In the genomic region with DNA sequence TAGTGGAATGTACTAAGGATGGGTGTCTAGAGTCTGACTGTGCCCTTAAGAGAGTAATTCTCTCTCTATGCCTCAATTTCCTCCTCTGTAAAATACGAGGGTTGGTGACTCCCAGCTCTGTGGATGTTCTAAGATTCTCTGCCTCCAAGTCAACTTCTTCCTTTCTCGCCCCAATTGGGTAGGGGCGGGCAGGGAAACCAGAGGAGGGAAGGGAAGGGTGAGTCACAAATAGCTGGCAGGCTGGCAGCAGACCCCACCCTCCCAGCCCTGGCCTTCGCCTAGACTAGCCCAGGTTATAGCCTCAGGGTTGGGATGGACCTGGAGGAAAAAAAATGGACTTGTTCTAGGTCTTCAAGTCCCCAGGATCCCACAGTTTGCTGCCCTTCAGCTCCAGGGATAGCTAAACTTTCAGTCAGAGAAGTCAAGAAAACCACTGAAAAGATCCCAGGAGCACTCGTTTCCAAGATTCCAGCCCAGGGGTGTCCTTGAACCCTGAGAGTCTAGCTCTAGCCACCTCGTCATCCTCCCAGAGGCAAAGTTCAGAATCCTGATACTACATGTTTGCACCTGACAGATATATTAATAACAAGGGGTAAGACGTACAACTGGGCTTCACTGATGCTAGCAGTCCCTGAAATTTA, we compare ENCODE assay signal across 8 cellular contexts. TPM values are rescaled to one million over a fixed set of nuclear protein-coding genes. Genes with fewer than 3 reads are reported as not detected.
A peak's percentile ranks its signal among the peaks of the same experiment; 100 is the strongest.
DNase-seq lines count a peak whose midpoint lies in the region; ATAC-seq and TF ChIP-seq lines count a peak whose summit lies in the region.

No MANE protein-coding gene starts in this region.

- no peak for ATAC-seq in CD8-positive, alpha-beta T cell
- ATAC-seq in GM19463 (IDR thresholded peaks at IDR 0.05; ENCODE audit: unreplicated experiment): no peak
- ATAC-seq in left lung: no peak
- ATAC-seq in HG03571 (IDR thresholded peaks at IDR 0.05; ENCODE audit: unreplicated experiment): no peak

- H3K27ac ChIP-seq in CD8-positive, alpha-beta T cell (ENCODE audit: low read depth, low read length): peak overlapping the region; percentile 65
- H3K27ac ChIP-seq in left lung: peak overlapping the region in 1 of 2 donors; percentile 60

- POLR2A ChIA-PET in CD8-positive, alpha-beta T cell (lab: Charles Lee): interaction anchor here (0.5 to 7.4 kb wide), 14 partner anchors 9 to 214 kb away, joined by 3 to 44 read pairs (median 5); partner anchors contain the start of genes DNAJC14, ORMDL2, RAB5B and SARNP

- peak in 2 of 7 experiments; percentile 21 to 23 for DNase-seq in CD8-positive, alpha-beta T cell
- DNase-seq in MG63 (peak; percentile 77), dedifferentiated amniotic fluid mesenchymal stem cell (ENCODE audit: extremely low spot score) (peak; percentile 64), neural crest cell (ENCODE audit: low read depth, low spot score) (no peak), left lung (no peak), NCI-H187 treated with DMSO at 0.1 percent for 48 hours (lab: John Stamatoyannopoulos, UW) (no peak)

- H3K36me3 ChIP-seq in CD8-positive, alpha-beta T cell (ENCODE audit: insufficient read depth, low read length): peaks cover 52% of the 10 kb centered on the region
- H3K36me3 ChIP-seq in MG63: no peaks in the 10 kb centered on the region
- H3K36me3 ChIP-seq in left lung: peaks cover 0 to 17% of the 10 kb centered on the region in 2 donors

- H3K27me3 ChIP-seq in CD8-positive, alpha-beta T cell (ENCODE audit: insufficient read depth, low read length): no peaks in the 10 kb centered on the region
- H3K27me3 ChIP-seq in MG63 (no peaks in the 10 kb centered on the region), left lung (no peaks in the 10 kb centered on the region)

- peak overlapping the region; percentile 99 for H3K4me3 Mint-ChIP-seq in CD8-positive, alpha-beta T cell
- peak overlapping the region; percentile 91 for H3K4me3 Mint-ChIP-seq in neural crest cell

- H3K27ac Mint-ChIP-seq in CD8-positive, alpha-beta T cell: peak overlapping the region; percentile 95
- H3K27ac Mint-ChIP-seq in neural crest cell (ENCODE audit: unreplicated experiment): no peak overlapping the region

- intact Hi-C loops in CD8-positive, alpha-beta T cell (cut with DNase I, micrococcal nuclease): no loop called here
- intact Hi-C loops in left lung (cut with DNase I): no loop called here

- H3K9me3 Mint-ChIP-seq in CD8-positive, alpha-beta T cell: no peaks in the 10 kb centered on the region
- H3K9me3 Mint-ChIP-seq in neural crest cell: no peaks in the 10 kb centered on the region

- peaks cover 73% of the 10 kb centered on the region for H3K36me3 Mint-ChIP-seq in CD8-positive, alpha-beta T cell
- H3K36me3 Mint-ChIP-seq in neural crest cell (ENCODE audit: low read depth): no peaks in the 10 kb centered on the region

- peak overlapping the region; percentile 91 for H3K4me3 ChIP-seq in CD8-positive, alpha-beta T cell (ENCODE audit: low read depth, low read length)
- peak overlapping the region; percentile 47; the same call in 1 of the 2 replicates for H3K4me3 ChIP-seq in MG63
- H3K4me3 ChIP-seq in left lung: peak overlapping the region in 1 of 2 donors; percentile 77

- peaks cover 72% of the 10 kb centered on the region for H3K4me1 ChIP-seq in CD8-positive, alpha-beta T cell (ENCODE audit: insufficient read depth, low read length)
- peaks cover 21 to 59% of the 10 kb centered on the region in 2 donors for H3K4me1 ChIP-seq in left lung

- no peak for TF ChIP-seq CTCF in CD8-positive, alpha-beta T cell (IDR thresholded peaks at IDR 0.05)
- no peak for TF ChIP-seq CTCF in neural crest cell (conservative IDR thresholded peaks at IDR 0.05)
- no peak for TF ChIP-seq CTCF in left lung (IDR thresholded peaks at IDR 0.05)

- no peaks in the 10 kb centered on the region for H3K27me3 Mint-ChIP-seq in CD8-positive, alpha-beta T cell (ENCODE audit: low read depth)
- H3K27me3 Mint-ChIP-seq in neural crest cell (ENCODE audit: low read depth): peaks cover 41% of the 10 kb centered on the region

- CTCF ChIA-PET in CD8-positive, alpha-beta T cell (lab: Charles Lee): interaction anchor here (0.7 to 4.3 kb wide), 9 partner anchors 9 to 194 kb away, joined by 3 to 19 read pairs (median 4); partner anchors contain the start of genes ORMDL2 and SARNP

- no peaks in the 10 kb centered on the region for H3K9me3 ChIP-seq in CD8-positive, alpha-beta T cell (ENCODE audit: low read length)
- H3K9me3 ChIP-seq in MG63 (no peaks in the 10 kb centered on the region), left lung (no peaks in the 10 kb centered on the region)

- peaks cover 72% of the 10 kb centered on the region for H3K4me1 Mint-ChIP-seq in CD8-positive, alpha-beta T cell (ENCODE audit: low read depth)
- peaks cover 31% of the 10 kb centered on the region for H3K4me1 Mint-ChIP-seq in neural crest cell

RNA-seq across cellular contexts. Expression of gene DGKA, which starts 2.3 kb away (rescaled TPM):
- 100 to 1,000 TPM; 585 to 614 TPM for total RNA-seq in CD8-positive, alpha-beta T cell
- 2.6 and 2.9 TPM in 2 replicates for total RNA-seq in MG63 (2014; rRNA removed; shearing (Covaris generic); ENCODE audit: low replicate concordance)
- total RNA-seq in neural crest cell: 17.1 and 18.8 TPM in 2 replicates
- total RNA-seq in left lung: 10 to 100 TPM; 30.6 to 36.7 TPM

RNA-seq across cellular contexts. Expression of gene PYM1, which starts 5.6 kb away (rescaled TPM):
- 10 to 100 TPM; 10.1 to 11.5 TPM for total RNA-seq in CD8-positive, alpha-beta T cell
- total RNA-seq in MG63 (2014; rRNA removed; shearing (Covaris generic); ENCODE audit: low replicate concordance): 34.6 and 42.6 TPM in 2 replicates
- 54.0 and 56.8 TPM in 2 replicates for total RNA-seq in neural crest cell
- 10 to 100 TPM; 27.3 to 31.0 TPM for total RNA-seq in left lung

RNA-seq across cellular contexts. Expression of gene PMEL, which starts 32.6 kb away (rescaled TPM):
- not detected for total RNA-seq in CD8-positive, alpha-beta T cell
- total RNA-seq in MG63 (2014; rRNA removed; shearing (Covaris generic); ENCODE audit: low replicate concordance): 2.0 TPM in 1 of 2 replicates, not detected in the other
- total RNA-seq in neural crest cell (36.9 and 39.9 TPM in 2 replicates), left lung (1 to 10 TPM in 1 of 2 donors, under 1 TPM in 1; 0.99 to 1.8 TPM)

RNA-seq across cellular contexts. Expression of gene CDK2, which starts 33.4 kb away (rescaled TPM):
- 10 to 100 TPM; 12.8 to 13.5 TPM for total RNA-seq in CD8-positive, alpha-beta T cell
- total RNA-seq in MG63 (2014; rRNA removed; shearing (Covaris generic); ENCODE audit: low replicate concordance): 40.9 and 41.8 TPM in 2 replicates
- total RNA-seq in neural crest cell (125 TPM in 2 replicates), left lung (10 to 100 TPM; 34.1 to 40.3 TPM)

RNA-seq across cellular contexts. Expression of gene RAB5B, which starts 40.6 kb away (rescaled TPM):
- total RNA-seq in CD8-positive, alpha-beta T cell: 10 to 100 TPM; 16.1 to 16.8 TPM
- total RNA-seq in MG63 (2014; rRNA removed; shearing (Covaris generic); ENCODE audit: low replicate concordance): 16.5 and 18.6 TPM in 2 replicates
- total RNA-seq in neural crest cell: 86.5 and 97.3 TPM in 2 replicates
- total RNA-seq in left lung: 100 to 1,000 TPM; 116 to 175 TPM

Comparison
In these comparisons a context has a peak if more than half of its experiments do, and no peak if none do; other contexts are left out.
1. DNase-seq: peak in MG63 (single experiment) and dedifferentiated amniotic fluid mesenchymal stem cell (single experiment); none in neural crest cell (single experiment), left lung (0 of 2) and NCI-H187 treated with DMSO at 0.1 percent for 48 hours (single experiment).
2. RNA of gene DGKA, which starts 2.3 kb away (total RNA-seq): 585 to 614 TPM in CD8-positive, alpha-beta T cell; 30.6 to 36.7 TPM in left lung, 17.1 to 18.8 TPM in neural crest cell and 2.6 to 2.9 TPM in MG63; every median in the first group is over 10 times any median in the second.
3. RNA of gene PMEL, which starts 32.6 kb away (total RNA-seq): 36.9 to 39.9 TPM in neural crest cell; 2.0 TPM in MG63, 0.99 to 1.8 TPM in left lung and not detected in CD8-positive, alpha-beta T cell; every median in the first group is over 10 times any median in the second.